In the genomic region with DNA sequence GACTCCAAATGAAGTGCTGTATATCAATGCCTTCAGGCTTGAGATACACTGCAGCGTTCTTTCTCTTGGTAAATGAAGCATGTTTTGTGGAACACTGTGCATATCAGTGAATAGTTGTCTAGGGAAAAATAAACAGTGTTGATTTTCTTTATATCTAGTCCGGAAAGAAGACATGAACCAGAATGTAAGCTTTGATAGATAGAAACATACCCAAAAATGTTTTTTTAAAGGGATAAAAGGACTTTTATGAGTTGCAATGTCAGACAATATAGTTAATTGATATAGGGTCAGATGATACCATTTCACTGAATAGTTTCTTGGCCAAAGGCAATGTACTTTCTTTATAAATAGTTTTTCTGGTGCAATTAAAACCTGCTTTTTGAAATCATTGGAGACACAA, we compare ENCODE assay signal across 17 cellular contexts.
DNase-seq lines count a peak whose midpoint lies in the region; TF ChIP-seq lines count a peak whose summit lies in the region.
"Had no signal": no experiment of that assay in that cellular context is flagged by ENCODE, and none has a peak within 500 bp of the region (broad histone marks: within the 10 kb centered on the region; RNA-seq: fewer than 3 reads in every experiment).

No MANE protein-coding gene starts in this region.

- no peak for TF ChIP-seq EP300 in transverse colon (IDR thresholded peaks at IDR 0.05; ENCODE audit: low read depth)

- no peak overlapping the region for H3K4me2 ChIP-seq in GM23248 (ENCODE audit: unreplicated experiment)
- H3K4me2 ChIP-seq in SU-DHL-6 (ENCODE audit: low read depth, low read length, poor library complexity, severe bottlenecking), result no peak overlapping the region
- H3K4me2 ChIP-seq in neuronal stem cell (ENCODE audit: insufficient read depth, low read length, poor library complexity, severe bottlenecking), result no peak overlapping the region
- H3K4me2 ChIP-seq: A549, BLaER1 had no signal

- H2BK5ac ChIP-seq in neuronal stem cell (ENCODE audit: low read length), result no peak overlapping the region

- H3K4me1 ChIP-seq in GM23248 (ENCODE audit: insufficient read depth) (no peaks in the 10 kb centered on the region), neuronal stem cell (ENCODE audit: control insufficient read depth in 2 of 2, insufficient read depth in 1 of 2, low read depth in 1 of 2, low read length in 2 of 2) (no peaks in the 10 kb centered on the region), transverse colon (no peaks in the 10 kb centered on the region)
- H3K4me1 ChIP-seq: BLaER1 had no signal

- no peak overlapping the region for H2BK15ac ChIP-seq in neuronal stem cell (ENCODE audit: low read length)

- H3K9me3 Mint-ChIP-seq in type B pancreatic cell, result no peaks in the 10 kb centered on the region
- H3K9me3 Mint-ChIP-seq: H9, IgD-negative memory B cell had no signal

- DNase-seq in NCI-H1092 treated with DMSO at 0.1 percent for 48 hours (lab: John Stamatoyannopoulos, UW) (peak; percentile 33), NCI-H1092 (lab: John Stamatoyannopoulos, UW) (no peak), GM23248 (no peak), neuronal stem cell (ENCODE audit: low spot score) (no peak), AG20443 (ENCODE audit: low spot score) (no peak), transverse colon (no peak), type B pancreatic cell (ENCODE audit: extremely low spot score, unreplicated experiment) (no peak)
- DNase-seq: Calu3; CD4-positive, alpha-beta memory T cell; GOT3; H9 had no signal

- no peak overlapping the region for H3K4ac ChIP-seq in neuronal stem cell (ENCODE audit: low read length)

- H3K27ac Mint-ChIP-seq in type B pancreatic cell, result no peak overlapping the region
- H3K27ac Mint-ChIP-seq: CD14-positive monocyte; CD4-positive, alpha-beta memory T cell; H9; IgD-negative memory B cell had no signal

- H3K27me3 ChIP-seq in GM23248 (replicated peaks; ENCODE audit: insufficient read depth), result no peaks in the 10 kb centered on the region
- no peaks in the 10 kb centered on the region for H3K27me3 ChIP-seq in SU-DHL-6 (ENCODE audit: low read length)
- H3K27me3 ChIP-seq in neuronal stem cell (ENCODE audit: control insufficient read depth in 3 of 3, insufficient read depth in 3 of 3, low read depth in 1 of 3, low read length in 3 of 3), result no peaks in the 10 kb centered on the region
- H3K27me3 ChIP-seq in transverse colon, result no peaks in the 10 kb centered on the region
- H3K27me3 ChIP-seq: BLaER1 had no signal

- no peak overlapping the region for H4K8ac ChIP-seq in neuronal stem cell (ENCODE audit: low read depth, low read length)

- H3K27ac ChIP-seq in GM23248, result no peak overlapping the region
- no peak overlapping the region for H3K27ac ChIP-seq in SU-DHL-6 (ENCODE audit: low read depth, low read length)
- no peak overlapping the region for H3K27ac ChIP-seq in neuronal stem cell (replicated peaks; ENCODE audit: low read length)
- no peak overlapping the region for H3K27ac ChIP-seq in transverse colon
- H3K27ac ChIP-seq: 22Rv1, A549, BLaER1 had no signal

- H3K23ac ChIP-seq in neuronal stem cell (ENCODE audit: low read depth, low read length, poor library complexity), result no peak overlapping the region

- H2AFZ ChIP-seq in GM23248, result 0 out of 2 replicates have a peak overlapping the region, but pooled peaks have one; percentile 7
- peak overlapping the region; percentile 55 for H2AFZ ChIP-seq in SU-DHL-6 (ENCODE audit: low read depth, low read length, severe bottlenecking)
- peak overlapping the region; percentile 59 for H2AFZ ChIP-seq in neuronal stem cell (ENCODE audit: low read length)

- no peak overlapping the region for H2BK12ac ChIP-seq in neuronal stem cell (ENCODE audit: low read length)

- H3K9ac ChIP-seq in GM23248 (no peak overlapping the region), SU-DHL-6 (ENCODE audit: low read length) (no peak overlapping the region), neuronal stem cell (ENCODE audit: low read depth, low read length, poor library complexity) (no peak overlapping the region)
- H3K9ac ChIP-seq: BLaER1 had no signal

- TF ChIP-seq CTCF in SU-DHL-6 (IDR thresholded peaks at IDR 0.05; ENCODE audit: insufficient read depth, low read length, poor library complexity, severe bottlenecking) (no peak), transverse colon (IDR thresholded peaks at IDR 0.05) (no peak), type B pancreatic cell (conservative IDR thresholded peaks at IDR 0.05) (no peak)

- no peaks in the 10 kb centered on the region for H3K36me3 ChIP-seq in GM23248 (ENCODE audit: low read depth)
- H3K36me3 ChIP-seq in SU-DHL-6 (ENCODE audit: low read length), result no peaks in the 10 kb centered on the region
- H3K36me3 ChIP-seq in neuronal stem cell (replicated peaks in 1 of 2; ENCODE audit: control insufficient read depth in 2 of 2, insufficient read depth in 2 of 2, low read length in 2 of 2), result no peaks in the 10 kb centered on the region
- no peaks in the 10 kb centered on the region for H3K36me3 ChIP-seq in transverse colon
- H3K36me3 ChIP-seq: BLaER1 had no signal

- no peak overlapping the region for H4K91ac ChIP-seq in neuronal stem cell (ENCODE audit: low read depth, low read length, poor library complexity)

- WGBS in GM23248 (ENCODE audit: low coverage in 1 of 2, low lambda C conversion rate in 2 of 2, missing lambda C conversion rate in 2 of 2), 2 experiments, result 82 to 92% methylated on average over 2 of the region's 2 CpGs
- no CpG with 5 or more reads among the region's 2 CpGs for WGBS in neuronal stem cell (ENCODE audit: extremely low coverage in 2 of 2, insufficient read length in 2 of 2, insufficient replicate concordance in 1 of 2), 2 donors
- WGBS in transverse colon (ENCODE audit: low coverage in 1 of 2), 2 donors, result 62 to 64% methylated on average over 2 of the region's 2 CpGs

- intact Hi-C loops in transverse colon (cut with DNase I; ENCODE audit: low total_unique reads), result no loop called here

- H3K79me1 ChIP-seq in neuronal stem cell (ENCODE audit: low read depth, low read length), result no peaks in the 10 kb centered on the region

- H3K9me3 ChIP-seq in GM23248 (ENCODE audit: low read depth) (no peaks in the 10 kb centered on the region), SU-DHL-6 (ENCODE audit: insufficient read depth, low read length) (no peaks in the 10 kb centered on the region), neuronal stem cell (replicated peaks in 1 of 2; ENCODE audit: control insufficient read depth in 2 of 2, insufficient read depth in 1 of 2, low read depth in 1 of 2, low read length in 2 of 2) (no peaks in the 10 kb centered on the region), transverse colon (no peaks in the 10 kb centered on the region)
- H3K9me3 ChIP-seq: A549, BLaER1 had no signal

- H3K27me3 Mint-ChIP-seq in type B pancreatic cell, result no peaks in the 10 kb centered on the region
- H3K27me3 Mint-ChIP-seq: CD4-positive, alpha-beta memory T cell; IgD-negative memory B cell had no signal

- TF ChIP-seq POLR2A in transverse colon (IDR thresholded peaks at IDR 0.05), result no peak

- H2BK120ac ChIP-seq in neuronal stem cell (ENCODE audit: low read depth, low read length), result no peak overlapping the region

- H4K20me1 ChIP-seq in GM23248 (ENCODE audit: insufficient read depth), result no peaks in the 10 kb centered on the region
- no peaks in the 10 kb centered on the region for H4K20me1 ChIP-seq in SU-DHL-6 (ENCODE audit: low read depth, low read length)
- H4K20me1 ChIP-seq: BLaER1 had no signal

- no peaks in the 10 kb centered on the region for H3K36me3 Mint-ChIP-seq in type B pancreatic cell
- H3K36me3 Mint-ChIP-seq: CD14-positive monocyte; CD4-positive, alpha-beta memory T cell; IgD-negative memory B cell had no signal

- H3F3A ChIP-seq in GM23248 (ENCODE audit: insufficient read depth), result no peaks in the 10 kb centered on the region
- H3F3A ChIP-seq in SU-DHL-6 (ENCODE audit: insufficient read depth), result no peaks in the 10 kb centered on the region

- H3K79me2 ChIP-seq in GM23248 (ENCODE audit: insufficient read depth), result no peaks in the 10 kb centered on the region
- no peaks in the 10 kb centered on the region for H3K79me2 ChIP-seq in SU-DHL-6 (ENCODE audit: insufficient read depth, low read length)

- H3K4me1 Mint-ChIP-seq in type B pancreatic cell (ENCODE audit: unreplicated experiment), result no peaks in the 10 kb centered on the region
- H3K4me1 Mint-ChIP-seq: CD14-positive monocyte; CD4-positive, alpha-beta memory T cell; H9; IgD-negative memory B cell had no signal

- no peak overlapping the region for H3K4me3 Mint-ChIP-seq in type B pancreatic cell
- H3K4me3 Mint-ChIP-seq: CD14-positive monocyte; CD4-positive, alpha-beta memory T cell; H9; IgD-negative memory B cell had no signal

- no peak overlapping the region for H3K14ac ChIP-seq in neuronal stem cell (ENCODE audit: low read length)

- in situ Hi-C loops in GM23248 (cut with MboI), result no loop called here
- in situ Hi-C loops in transverse colon (cut with MboI; ENCODE audit: low pct_ligation_motif_present in 1 of 4, low pct_unique_long_range_greater_than_20kb in 1 of 4, low sequenced_read_pairs in 3 of 4), result no loop called here

- no peak overlapping the region for H2AK5ac ChIP-seq in neuronal stem cell (ENCODE audit: low read depth, low read length)

- no peak overlapping the region for H3K18ac ChIP-seq in neuronal stem cell (ENCODE audit: low read length)

- H3K9me2 ChIP-seq in GM23248 (ENCODE audit: insufficient read depth), result no peaks in the 10 kb centered on the region
- no peaks in the 10 kb centered on the region for H3K9me2 ChIP-seq in SU-DHL-6 (replicated peaks; ENCODE audit: insufficient read depth, low read length)

- no peak overlapping the region for H3K4me3 ChIP-seq in GM23248
- no peak overlapping the region for H3K4me3 ChIP-seq in SU-DHL-6 (ENCODE audit: insufficient read depth, low read length, poor library complexity, severe bottlenecking)
- no peak overlapping the region for H3K4me3 ChIP-seq in neuronal stem cell (ENCODE audit: low read length in 2 of 2)
- H3K4me3 ChIP-seq in transverse colon, result no peak overlapping the region
- H3K4me3 ChIP-seq: A549, BLaER1 had no signal

Comparison
In these comparisons a context has a peak if more than half of its experiments do, and no peak if none do; other contexts are left out.
1. H2AFZ ChIP-seq: peak in every context shown above with its lines; median percentile 59 in neuronal stem cell; 55 in SU-DHL-6; 7 in GM23248.